18 cellular contexts compared by ENCODE assay signal in the genomic region with DNA sequence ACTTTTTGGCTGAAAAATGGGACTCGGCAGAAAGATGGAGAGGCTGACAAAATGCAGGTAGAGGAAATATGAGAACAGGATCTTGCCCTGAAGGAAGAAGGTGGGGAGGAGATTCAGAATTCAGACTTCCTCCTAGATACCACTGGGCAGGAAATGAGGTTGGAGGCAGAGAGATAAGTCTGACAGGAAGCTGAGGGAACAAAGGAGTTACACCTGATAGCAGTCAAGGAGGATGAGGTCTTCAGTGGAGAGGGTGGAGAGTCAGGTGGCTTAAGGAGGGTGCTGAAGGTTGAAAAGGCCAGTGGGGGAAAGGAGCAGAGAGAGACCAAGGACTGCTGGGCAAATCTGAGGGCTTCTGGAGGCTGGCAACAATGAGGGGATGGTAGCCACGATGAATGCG. TPM values are rescaled to one million over a fixed set of nuclear protein-coding genes. Genes with fewer than 3 reads are reported as not detected.
DNase-seq lines count a peak whose midpoint lies in the region; ATAC-seq and TF ChIP-seq lines count a peak whose summit lies in the region.
"Had no signal": no experiment of that assay in that cellular context is flagged by ENCODE, and none has a peak within 500 bp of the region (broad histone marks: within the 10 kb centered on the region; RNA-seq: fewer than 3 reads in every experiment).

No MANE protein-coding gene starts in this region.

- peaks cover 55% of the 10 kb centered on the region for H3K36me3 Mint-ChIP-seq in activated CD4-positive, alpha-beta T cell treated with anti-CD3 and anti-CD28 coated beads for 36 hours (ENCODE audit: low read depth)
- peaks cover 40% of the 10 kb centered on the region for H3K36me3 Mint-ChIP-seq in T-helper 1 cell treated with Interleukin-12 subunit alpha and Interleukin-12 subunit beta and Interleukin-4 antibody, amounts not matched to agents 30 μg/mL and 1 μg/mL, for 36 hours (ENCODE audit: low read depth)
- H3K36me3 Mint-ChIP-seq in activated naive CD8-positive, alpha-beta T cell treated with anti-CD3 and anti-CD28 coated beads, Interleukin-2, amount 10 ng/mL, durations not matched to agents 7 days and 5 days, result peaks cover 45% of the 10 kb centered on the region
- H3K36me3 Mint-ChIP-seq in stimulated activated memory B cell treated with anti-CD40 and anti-IgM and Interleukin-4, amounts not matched to agents 10 μg/mL and 1 μg/mL and 100 μg/mL, for 72 hours, result peaks cover 77% of the 10 kb centered on the region

- no peaks in the 10 kb centered on the region for H3K4me1 ChIP-seq in suprapubic skin

- peak; percentile 43 for ATAC-seq in activated CD4-positive, alpha-beta T cell treated with anti-CD3 and anti-CD28 coated beads for 36 hours
- ATAC-seq in activated naive CD8-positive, alpha-beta T cell treated with anti-CD3 and anti-CD28 coated beads, Interleukin-2, amount 10 ng/mL, durations not matched to agents 7 days and 5 days (ENCODE audit: low read depth), result peak; percentile 90
- ATAC-seq in stimulated activated memory B cell treated with anti-CD40 and anti-IgM and Interleukin-4, amounts not matched to agents 10 μg/mL and 1 μg/mL and 100 μg/mL, for 72 hours, result no peak
- ATAC-seq: left colon had no signal

- peak overlapping the region; percentile 7 for H3K4me3 Mint-ChIP-seq in activated CD4-positive, alpha-beta T cell treated with anti-CD3 and anti-CD28 coated beads for 36 hours
- peak overlapping the region; percentile 39 for H3K4me3 Mint-ChIP-seq in T-helper 1 cell treated with Interleukin-12 subunit alpha and Interleukin-12 subunit beta and Interleukin-4 antibody, amounts not matched to agents 30 μg/mL and 1 μg/mL, for 36 hours
- peak overlapping the region; percentile 32 for H3K4me3 Mint-ChIP-seq in activated naive CD8-positive, alpha-beta T cell treated with anti-CD3 and anti-CD28 coated beads, Interleukin-2, amount 10 ng/mL, durations not matched to agents 7 days and 5 days
- H3K4me3 Mint-ChIP-seq in stimulated activated memory B cell treated with anti-CD40 and anti-IgM and Interleukin-4, amounts not matched to agents 10 μg/mL and 1 μg/mL and 100 μg/mL, for 72 hours, result no peak overlapping the region
- H3K4me3 Mint-ChIP-seq: nephron progenitor cell had no signal

- no peak overlapping the region for H3K27ac ChIP-seq in suprapubic skin
- H3K27ac ChIP-seq: 22Rv1, transverse colon had no signal

- intact Hi-C loops in activated CD4-positive, alpha-beta T cell treated with anti-CD3 and anti-CD28 coated beads for 36 hours (cut with DNase I, micrococcal nuclease), result loop anchor here in 1 of 2 experiments (1.0 kb wide), 1 partner anchor 15 kb away; no protein-coding TSS in a partner anchor

- no peak overlapping the region for H3K4me3 ChIP-seq in suprapubic skin
- H3K4me3 ChIP-seq: transverse colon had no signal

- TF ChIP-seq EP300 in suprapubic skin (IDR thresholded peaks at IDR 0.05), result no peak

- CTCF ChIA-PET in activated CD4-positive, alpha-beta T cell treated with anti-CD3 and anti-CD28 coated beads for 36 hours (lab: Charles Lee), result interaction anchor here (0.6 to 1.2 kb wide), 3 partner anchors 13 to 108 kb away, joined by 3 read pairs; no protein-coding TSS in a partner anchor

- no peak for TF ChIP-seq POLR2A in suprapubic skin (IDR thresholded peaks at IDR 0.05)

- H3K27ac Mint-ChIP-seq in activated CD4-positive, alpha-beta T cell treated with anti-CD3 and anti-CD28 coated beads for 36 hours, result peak overlapping the region; percentile 74
- H3K27ac Mint-ChIP-seq in T-helper 1 cell treated with Interleukin-12 subunit alpha and Interleukin-12 subunit beta and Interleukin-4 antibody, amounts not matched to agents 30 μg/mL and 1 μg/mL, for 36 hours, result peak overlapping the region; percentile 73
- peak overlapping the region; percentile 27 for H3K27ac Mint-ChIP-seq in activated naive CD8-positive, alpha-beta T cell treated with anti-CD3 and anti-CD28 coated beads, Interleukin-2, amount 10 ng/mL, durations not matched to agents 7 days and 5 days
- H3K27ac Mint-ChIP-seq in stimulated activated memory B cell treated with anti-CD40 and anti-IgM and Interleukin-4, amounts not matched to agents 10 μg/mL and 1 μg/mL and 100 μg/mL, for 72 hours, result peak overlapping the region; percentile 58
- H3K27ac Mint-ChIP-seq: nephron progenitor cell had no signal

- H3K27me3 Mint-ChIP-seq in activated CD4-positive, alpha-beta T cell treated with anti-CD3 and anti-CD28 coated beads for 36 hours, result no peaks in the 10 kb centered on the region
- H3K27me3 Mint-ChIP-seq in T-helper 1 cell treated with Interleukin-12 subunit alpha and Interleukin-12 subunit beta and Interleukin-4 antibody, amounts not matched to agents 30 μg/mL and 1 μg/mL, for 36 hours (ENCODE audit: low read depth), result no peaks in the 10 kb centered on the region
- no peaks in the 10 kb centered on the region for H3K27me3 Mint-ChIP-seq in activated naive CD8-positive, alpha-beta T cell treated with anti-CD3 and anti-CD28 coated beads, Interleukin-2, amount 10 ng/mL, durations not matched to agents 7 days and 5 days
- H3K27me3 Mint-ChIP-seq in stimulated activated memory B cell treated with anti-CD40 and anti-IgM and Interleukin-4, amounts not matched to agents 10 μg/mL and 1 μg/mL and 100 μg/mL, for 72 hours, result no peaks in the 10 kb centered on the region

- no peak for TF ChIP-seq CTCF in suprapubic skin (IDR thresholded peaks at IDR 0.05)

- peaks cover 5% of the 10 kb centered on the region for H3K9me3 Mint-ChIP-seq in activated CD4-positive, alpha-beta T cell treated with anti-CD3 and anti-CD28 coated beads for 36 hours (ENCODE audit: low read depth)
- H3K9me3 Mint-ChIP-seq in T-helper 1 cell treated with Interleukin-12 subunit alpha and Interleukin-12 subunit beta and Interleukin-4 antibody, amounts not matched to agents 30 μg/mL and 1 μg/mL, for 36 hours, result no peaks in the 10 kb centered on the region
- no peaks in the 10 kb centered on the region for H3K9me3 Mint-ChIP-seq in activated naive CD8-positive, alpha-beta T cell treated with anti-CD3 and anti-CD28 coated beads, Interleukin-2, amount 10 ng/mL, durations not matched to agents 7 days and 5 days
- no peaks in the 10 kb centered on the region for H3K9me3 Mint-ChIP-seq in stimulated activated memory B cell treated with anti-CD40 and anti-IgM and Interleukin-4, amounts not matched to agents 10 μg/mL and 1 μg/mL and 100 μg/mL, for 72 hours
- H3K9me3 Mint-ChIP-seq: nephron progenitor cell had no signal

- H3K4me1 Mint-ChIP-seq in activated CD4-positive, alpha-beta T cell treated with anti-CD3 and anti-CD28 coated beads for 36 hours, result peaks cover 38% of the 10 kb centered on the region
- peaks cover 20% of the 10 kb centered on the region for H3K4me1 Mint-ChIP-seq in T-helper 1 cell treated with Interleukin-12 subunit alpha and Interleukin-12 subunit beta and Interleukin-4 antibody, amounts not matched to agents 30 μg/mL and 1 μg/mL, for 36 hours (ENCODE audit: low read depth)
- H3K4me1 Mint-ChIP-seq in activated naive CD8-positive, alpha-beta T cell treated with anti-CD3 and anti-CD28 coated beads, Interleukin-2, amount 10 ng/mL, durations not matched to agents 7 days and 5 days, result peaks cover 15% of the 10 kb centered on the region
- peaks cover 11% of the 10 kb centered on the region for H3K4me1 Mint-ChIP-seq in stimulated activated memory B cell treated with anti-CD40 and anti-IgM and Interleukin-4, amounts not matched to agents 10 μg/mL and 1 μg/mL and 100 μg/mL, for 72 hours
- H3K4me1 Mint-ChIP-seq: nephron progenitor cell had no signal

- no peaks in the 10 kb centered on the region for H3K27me3 ChIP-seq in suprapubic skin
- H3K27me3 ChIP-seq: transverse colon had no signal

- 95% methylated on average over 3 of the region's 3 CpGs for WGBS in suprapubic skin

- POLR2A ChIA-PET in activated CD4-positive, alpha-beta T cell treated with anti-CD3 and anti-CD28 coated beads for 36 hours (lab: Charles Lee), result interaction anchor here (0.6 to 1.9 kb wide), 6 partner anchors 9 to 38 kb away, joined by 3 to 7 read pairs (median 3); no protein-coding TSS in a partner anchor
- POLR2A ChIA-PET in activated naive CD8-positive, alpha-beta T cell treated with anti-CD3 and anti-CD28 coated beads, Interleukin-2, amount 10 ng/mL, durations not matched to agents 7 days and 5 days (lab: Charles Lee), result no interaction called here

- H3K36me3 ChIP-seq in suprapubic skin, result peaks cover 60% of the 10 kb centered on the region

- no peak for DNase-seq in activated CD4-positive, alpha-beta T cell treated with anti-CD3 and anti-CD28 coated beads for 36 hours
- no peak for DNase-seq in activated CD4-positive, alpha-beta T cell treated with anti-CD3 and anti-CD28 coated beads for 48 hours
- DNase-seq in activated naive CD8-positive, alpha-beta T cell treated with anti-CD3 and anti-CD28 coated beads, Interleukin-2, amount 10 ng/mL, durations not matched to agents 7 days and 5 days, result no peak
- DNase-seq in suprapubic skin (ENCODE audit: low spot score in 2 of 2), result no peak
- DNase-seq in NCI-H510A treated with DMSO at 0.1 percent for 48 hours (lab: John Stamatoyannopoulos, UW), result no peak
- DNase-seq in germinal center (ENCODE audit: low spot score), result no peak
- DNase-seq: hippocampal formation, left colon, NCI-H2171, nephron progenitor cell, Right ventricle myocardium superior, transverse colon had no signal

- H3K9me3 ChIP-seq in suprapubic skin, result no peaks in the 10 kb centered on the region
- H3K9me3 ChIP-seq: transverse colon had no signal

RNA-seq across cellular contexts. Expression of a gene that starts 56.8 kb away (rescaled TPM):
- 10 to 100 TPM; 62.2 to 69.7 TPM for total RNA-seq in activated CD4-positive, alpha-beta T cell treated with anti-CD3 and anti-CD28 coated beads for 36 hours
- 10 to 100 TPM; 17.5 to 20.7 TPM for total RNA-seq in activated naive CD8-positive, alpha-beta T cell treated with anti-CD3 and anti-CD28 coated beads, Interleukin-2, amount 10 ng/mL, durations not matched to agents 7 days and 5 days
- total RNA-seq in suprapubic skin, result under 1 TPM in 3 of 4 donors, not detected in 1; 0.29 to 0.42 (median 0.34) TPM
- total RNA-seq: fibroblast of lung, MCF 10A, renal cortical epithelial cell had no signal

Comparison
In these comparisons a context has a peak if more than half of its experiments do, and no peak if none do; other contexts are left out.
1. RNA of a gene that starts 56.8 kb away (total RNA-seq): 62.2 to 69.7 TPM in activated CD4-positive, alpha-beta T cell treated with anti-CD3 and anti-CD28 coated beads for 36 hours and 17.5 to 20.7 TPM in activated naive CD8-positive, alpha-beta T cell treated with anti-CD3 and anti-CD28 coated beads, Interleukin-2, amount 10 ng/mL, durations not matched to agents 7 days and 5 days; 0.29 to 0.42 TPM in suprapubic skin; every median in the first group is over 10 times any median in the second.
2. Peak in every context shown above with its lines, with median percentiles within 50 percentile points of each other: H3K27ac Mint-ChIP-seq.